23 cellular contexts compared by ENCODE assay signal in genomic region chr2:112136081-112136480, GRCh38. TPM values are rescaled to one million over a fixed set of nuclear protein-coding genes. Genes with fewer than 3 reads are reported as not detected.
"Had no signal": no experiment of that assay in that cellular context is flagged by ENCODE, and none has a peak within 500 bp of the region (broad histone marks: within the 10 kb centered on the region; RNA-seq: fewer than 3 reads in every experiment).

No MANE protein-coding gene starts in this region.

- H3K36me3 ChIP-seq: esophagus muscularis mucosa, gastroesophageal sphincter, lower lobe of right lung, right lobe of liver, transverse colon, vagina had no signal

- H3K4me3 ChIP-seq: esophagus muscularis mucosa, gastroesophageal sphincter, lower lobe of right lung, psoas muscle, right lobe of liver, transverse colon, vagina had no signal

- DNase-seq: activated CD4-positive, alpha-beta T cell treated with anti-CD3 and anti-CD28 coated beads for 48 hours; activated CD8-positive, alpha-beta memory T cell treated with anti-CD3 and anti-CD28 coated beads, Interleukin-2, amount 50 U/mL, for 4 hours; activated CD8-positive, alpha-beta T cell treated with anti-CD3 and anti-CD28 coated beads, Interleukin-2, amount 10 ng/mL, durations not matched to agents 7 days and 5 days; activated effector memory CD4-positive, alpha-beta T cell treated with Interleukin-2 at 50 U/mL for 16 hours; activated naive CD4-positive, alpha-beta T cell treated with anti-CD3 and anti-CD28 coated beads, Interleukin-2, amount 50 U/mL, for 16 hours; activated T-cell treated with anti-CD3 and anti-CD28 coated beads, Interleukin-2, amount 50 U/mL, for 4 hours; cerebellar nuclear complex; cortex of kidney; left cardiac atrium; lower lobe of right lung; psoas muscle; right lobe of liver; small intestine; stimulated activated CD4-positive, alpha-beta T cell treated with anti-CD3 and anti-CD28 coated beads, Interleukin-15, amount 100 ng/mL, for 24 hours; stimulated activated CD4-positive, alpha-beta T cell treated with anti-CD3 and anti-CD28 coated beads, Interleukin-2, amount 100 ng/mL, for 48 hours; transverse colon had no signal

- H3K4me1 ChIP-seq: psoas muscle, right lobe of liver, vagina had no signal

- H3K27me3 ChIP-seq: gastroesophageal sphincter, right lobe of liver, vagina had no signal

- H3K27ac ChIP-seq: esophagus muscularis mucosa, gastroesophageal sphincter, lower lobe of right lung, psoas muscle, right lobe of liver, transverse colon, vagina had no signal

- H3K4me3 Mint-ChIP-seq: activated CD8-positive, alpha-beta T cell treated with anti-CD3 and anti-CD28 coated beads, Interleukin-2, amount 10 ng/mL, durations not matched to agents 7 days and 5 days; activated T-cell treated with anti-CD3 and anti-CD28 coated beads, Interleukin-2, amount 50 U/mL, for 4 hours; stimulated activated naive CD8-positive, alpha-beta T cell treated with anti-CD3 and anti-CD28 coated beads, Interleukin-15, Interleukin-2, amounts not matched to agents 100 ng/mL and 50 ng/mL, for 24 hours; T-helper 2 cell treated with Interferon-gamma antibody and Interleukin-4, amounts not matched to agents 5 μg/mL and 100 μg/mL, for 36 hours; WTC11 had no signal

- H3K36me3 Mint-ChIP-seq: WTC11 had no signal

- H3K27ac Mint-ChIP-seq: activated CD8-positive, alpha-beta T cell treated with anti-CD3 and anti-CD28 coated beads, Interleukin-2, amount 10 ng/mL, durations not matched to agents 7 days and 5 days; stimulated activated naive CD8-positive, alpha-beta T cell treated with anti-CD3 and anti-CD28 coated beads, Interleukin-15, Interleukin-2, amounts not matched to agents 100 ng/mL and 50 ng/mL, for 24 hours; T-helper 2 cell treated with Interferon-gamma antibody and Interleukin-4, amounts not matched to agents 5 μg/mL and 100 μg/mL, for 36 hours; WTC11 had no signal

- H3K9me3 ChIP-seq: lower lobe of right lung, psoas muscle, right lobe of liver, transverse colon, vagina had no signal

RNA-seq across cellular contexts. Expression of gene FBLN7, which starts 2.1 kb away (rescaled TPM):
- total RNA-seq: astrocyte had no signal
